ENCODE assay signal across 8 cellular contexts in the genomic region with DNA sequence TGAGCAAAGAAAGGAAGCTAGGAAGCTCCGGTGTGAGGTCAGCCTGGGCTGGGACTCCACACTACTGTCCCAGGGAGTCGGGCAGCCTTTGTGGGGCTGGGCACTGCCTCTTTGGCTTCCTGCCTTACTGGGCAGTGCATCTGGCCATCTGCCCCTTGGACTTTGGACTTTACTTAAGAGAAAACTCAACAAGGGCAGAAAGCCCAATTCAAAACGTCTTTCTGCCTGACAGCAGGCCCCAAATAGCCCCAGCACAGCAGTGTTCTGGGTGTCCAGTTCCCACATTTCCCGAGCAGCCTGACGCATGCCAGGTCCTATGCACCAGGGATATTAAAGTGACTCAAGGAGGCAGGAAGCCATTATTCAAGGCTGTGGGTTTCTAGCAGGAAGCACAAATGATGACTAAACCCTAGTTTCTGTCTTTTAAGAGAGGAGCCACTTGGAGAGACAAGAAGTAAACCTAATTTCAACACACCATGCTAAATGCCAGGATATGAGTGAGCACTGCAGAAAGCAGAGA. TPM values are rescaled to one million over a fixed set of nuclear protein-coding genes. Genes with fewer than 3 reads are reported as not detected.
A peak's percentile ranks its signal among the peaks of the same experiment; 100 is the strongest.
DNase-seq lines count a peak whose midpoint lies in the region; ATAC-seq and TF ChIP-seq lines count a peak whose summit lies in the region.

No MANE protein-coding gene starts in this region.

- no peaks in the 10 kb centered on the region for H3K27me3 ChIP-seq in psoas muscle (ENCODE audit: insufficient read depth in 3 of 3, low read length in 2 of 3)

- TF ChIP-seq CTCF in WI38 (IDR thresholded peaks at IDR 0.05; ENCODE audit: low read depth, low read length) (no peak), psoas muscle (IDR thresholded peaks at IDR 0.05) (no peak)

- intact Hi-C loops in Right ventricle myocardium superior (cut with DNase I) (no loop called here), psoas muscle (cut with DNase I) (no loop called here)

- 5 to 13% (median 9%) methylated on average over 5 of the region's 5 CpGs for WGBS in psoas muscle, 3 donors

- peaks cover 27% of the 10 kb centered on the region for H3K4me1 ChIP-seq in psoas muscle

- H3K27ac ChIP-seq in psoas muscle, result peak overlapping the region; percentile 96

- no peaks in the 10 kb centered on the region for H3K9me3 ChIP-seq in psoas muscle

- DNase-seq in AML-193 (lab: John Stamatoyannopoulos, UW), result peak; percentile 97
- peak; percentile 88 for DNase-seq in HT-29 (ENCODE audit: low spot score)
- DNase-seq in Right ventricle myocardium superior, result peak; percentile 80
- peak; percentile 86 to 93 for DNase-seq in psoas muscle
- no peak for DNase-seq in cortex of kidney (lab: John Stamatoyannopoulos, UW)

- ATAC-seq in Right ventricle myocardium superior (ENCODE audit: poor library complexity), result peak; percentile 88
- peak; percentile 97 to 99 (median 98) for ATAC-seq in psoas muscle
- no peak for ATAC-seq in GM21717 (IDR thresholded peaks at IDR 0.05; ENCODE audit: unreplicated experiment)
- no peak for ATAC-seq in GM18519 (IDR thresholded peaks at IDR 0.05; ENCODE audit: low FRiP score, unreplicated experiment)

- H3K4me3 ChIP-seq in WI38 (ENCODE audit: low read depth, low read length) (peak overlapping the region; percentile 20; the same call in 1 of the 2 replicates), psoas muscle (peak overlapping the region; percentile 31)

- peaks cover 0 to 25% of the 10 kb centered on the region in 2 donors for H3K36me3 ChIP-seq in psoas muscle (ENCODE audit: insufficient read depth in 1 of 2, low read depth in 1 of 2)

RNA-seq across cellular contexts. Expression of a gene that starts 37.9 kb away (rescaled TPM):
- 21.7 and 27.7 TPM in 2 replicates for total RNA-seq in HT-29 (2014; rRNA removed; shearing (Covaris generic))
- total RNA-seq in Right ventricle myocardium superior (17.8 TPM), psoas muscle (10 to 100 TPM; 19.2 to 36.4 (median 27.9) TPM)
- polyA plus RNA-seq in psoas muscle, result 10 to 100 TPM; 13.0 to 24.6 (median 24.0) TPM

Comparison
In these comparisons a context has a peak if more than half of its experiments do, and no peak if none do; other contexts are left out.
1. ATAC-seq: peak in Right ventricle myocardium superior (single experiment) and psoas muscle (4 of 4); none in GM21717 (single experiment) and GM18519 (single experiment).